ENCODE assay signal across 10 cellular contexts in the genomic region with DNA sequence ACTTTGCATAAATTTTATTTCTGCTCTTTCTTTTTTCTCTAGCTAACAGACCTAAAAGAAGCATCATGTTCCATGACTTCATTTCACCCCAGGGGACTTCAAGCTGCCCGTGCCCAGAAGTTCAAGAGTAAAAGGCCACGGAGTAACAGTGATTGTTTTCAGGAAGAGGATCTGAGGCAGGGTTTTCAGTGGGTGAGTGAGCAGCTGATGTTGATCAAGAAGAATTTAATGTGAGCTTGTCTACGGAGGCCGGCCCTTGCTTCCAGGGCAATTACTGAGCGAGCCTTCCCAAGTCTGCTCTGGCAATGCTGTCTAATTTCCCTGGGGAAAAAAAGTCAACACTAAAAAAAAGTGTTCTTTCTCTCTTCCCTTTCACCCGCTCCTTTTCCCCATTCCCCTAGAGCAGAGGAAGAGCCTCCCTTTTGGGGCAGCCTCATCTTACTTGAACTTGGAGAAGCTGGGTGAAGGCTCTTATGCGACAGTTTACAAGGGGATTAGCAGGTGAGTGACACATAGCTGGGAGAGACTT. TPM values are rescaled to one million over a fixed set of nuclear protein-coding genes. Genes with fewer than 3 reads are reported as not detected.
DNase-seq lines count a peak whose midpoint lies in the region; ATAC-seq and TF ChIP-seq lines count a peak whose summit lies in the region.
"Had no signal": no experiment of that assay in that cellular context is flagged by ENCODE, and none has a peak within 500 bp of the region (broad histone marks: within the 10 kb centered on the region; RNA-seq: fewer than 3 reads in every experiment).

No MANE protein-coding gene starts in this region.

- H3K9me3 Mint-ChIP-seq in GM23338: 0 out of 3 replicates have a peak, but pooled peaks cover under 1% of the 10 kb centered on the region
- H3K9me3 Mint-ChIP-seq in stimulated activated memory B cell treated with anti-CD40 and anti-IgM and Interleukin-4, amounts not matched to agents 10 μg/mL and 1 μg/mL and 100 μg/mL, for 72 hours: no peaks in the 10 kb centered on the region
- H3K9me3 Mint-ChIP-seq: T-cell had no signal

- no peaks in the 10 kb centered on the region for H4K20me1 ChIP-seq in GM23338 (replicated peaks; ENCODE audit: insufficient read depth)

- no peaks in the 10 kb centered on the region for H3K36me3 Mint-ChIP-seq in GM23338 (ENCODE audit: low read depth)
- H3K36me3 Mint-ChIP-seq in stimulated activated memory B cell treated with anti-CD40 and anti-IgM and Interleukin-4, amounts not matched to agents 10 μg/mL and 1 μg/mL and 100 μg/mL, for 72 hours: no peaks in the 10 kb centered on the region
- H3K36me3 Mint-ChIP-seq: T-cell had no signal

- peak; percentile 9 for DNase-seq in GM23338 (ENCODE audit: low spot score)
- peak; percentile 34 for DNase-seq in left ventricle myocardium inferior
- DNase-seq in NCI-H1694 treated with DMSO at 0.1 percent for 48 hours (lab: John Stamatoyannopoulos, UW): no peak
- DNase-seq in stimulated activated CD4-positive, alpha-beta T cell treated with anti-CD3 and anti-CD28 coated beads, Interleukin-2, amount 100 ng/mL, for 24 hours: no peak
- no peak for DNase-seq in NK-92 treated with Interleukin-12 subunit alpha and Interleukin-12 subunit beta, amount 100 ng/mL, for 24 hours (lab: John Stamatoyannopoulos, UW)
- DNase-seq: activated effector memory CD4-positive, alpha-beta T cell treated with Interleukin-2 at 50 U/mL for 16 hours; T-cell had no signal

- TF ChIP-seq CTCF in GM23338 (conservative IDR thresholded peaks at IDR 0.05; ENCODE audit: low read depth in 2 of 2): no peak
- TF ChIP-seq CTCF in WI38 (IDR thresholded peaks at IDR 0.05; ENCODE audit: low read depth, low read length): no peak
- TF ChIP-seq CTCF in left ventricle myocardium inferior (IDR thresholded peaks at IDR 0.05; ENCODE audit: borderline replicate concordance): no peak

- H3K9me3 ChIP-seq in left ventricle myocardium inferior (replicated peaks): no peaks in the 10 kb centered on the region

- intact Hi-C loops in left ventricle myocardium inferior (cut with micrococcal nuclease): no loop called here

- no peaks in the 10 kb centered on the region for H3K79me2 ChIP-seq in GM23338 (replicated peaks; ENCODE audit: insufficient read depth)

- H3K4me2 ChIP-seq in GM23338: no peak overlapping the region

- H3K27ac ChIP-seq in GM23338 (ENCODE audit: low read depth) (no peak overlapping the region), left ventricle myocardium inferior (replicated peaks) (peak overlapping the region; percentile 67)

- peaks cover 19% of the 10 kb centered on the region for H3K4me1 Mint-ChIP-seq in GM23338
- H3K4me1 Mint-ChIP-seq in stimulated activated memory B cell treated with anti-CD40 and anti-IgM and Interleukin-4, amounts not matched to agents 10 μg/mL and 1 μg/mL and 100 μg/mL, for 72 hours: peaks cover 6% of the 10 kb centered on the region
- H3K4me1 Mint-ChIP-seq: T-cell had no signal

- no peaks in the 10 kb centered on the region for H3K9me2 ChIP-seq in GM23338 (ENCODE audit: insufficient read depth)

- H3K27me3 Mint-ChIP-seq in GM23338 (ENCODE audit: insufficient read depth, low read depth, poor library complexity): peaks cover 2% of the 10 kb centered on the region
- H3K27me3 Mint-ChIP-seq in stimulated activated memory B cell treated with anti-CD40 and anti-IgM and Interleukin-4, amounts not matched to agents 10 μg/mL and 1 μg/mL and 100 μg/mL, for 72 hours: peaks cover 39% of the 10 kb centered on the region

- no peaks in the 10 kb centered on the region for H3F3A ChIP-seq in GM23338 (replicated peaks; ENCODE audit: low read depth)

- H3K4me1 ChIP-seq in GM23338 (ENCODE audit: insufficient read depth): peaks cover 14% of the 10 kb centered on the region; the same call in 1 of the 2 replicates
- H3K4me1 ChIP-seq in left ventricle myocardium inferior: peaks cover 13% of the 10 kb centered on the region

- H2AFZ ChIP-seq in GM23338: peak overlapping the region; percentile 40

- ATAC-seq in GM23338 (peak; percentile 38; the same call in 2 of the 3 replicates), HG03095 (IDR thresholded peaks at IDR 0.05; ENCODE audit: unreplicated experiment) (no peak)
- ATAC-seq in stimulated activated memory B cell treated with anti-CD40 and anti-IgM and Interleukin-4, amounts not matched to agents 10 μg/mL and 1 μg/mL and 100 μg/mL, for 72 hours: peak; percentile 51
- ATAC-seq: T-cell had no signal

- H3K27me3 ChIP-seq in GM23338 (ENCODE audit: insufficient read depth) (no peaks in the 10 kb centered on the region), left ventricle myocardium inferior (ENCODE audit: low read depth) (peaks cover 27% of the 10 kb centered on the region)

- H3K4me3 ChIP-seq in GM23338: no peak overlapping the region
- H3K4me3 ChIP-seq in WI38 (ENCODE audit: low read depth, low read length): peak overlapping the region; percentile 55
- peak overlapping the region; percentile 4 for H3K4me3 ChIP-seq in left ventricle myocardium inferior

- H3K27ac Mint-ChIP-seq in GM23338: no peak overlapping the region
- no peak overlapping the region for H3K27ac Mint-ChIP-seq in stimulated activated memory B cell treated with anti-CD40 and anti-IgM and Interleukin-4, amounts not matched to agents 10 μg/mL and 1 μg/mL and 100 μg/mL, for 72 hours
- H3K27ac Mint-ChIP-seq: T-cell had no signal

- H3K36me3 ChIP-seq in GM23338 (ENCODE audit: insufficient read depth) (no peaks in the 10 kb centered on the region), left ventricle myocardium inferior (no peaks in the 10 kb centered on the region)

- H3K4me3 Mint-ChIP-seq in GM23338: no peak overlapping the region
- H3K4me3 Mint-ChIP-seq in stimulated activated memory B cell treated with anti-CD40 and anti-IgM and Interleukin-4, amounts not matched to agents 10 μg/mL and 1 μg/mL and 100 μg/mL, for 72 hours: no peak overlapping the region
- H3K4me3 Mint-ChIP-seq: T-cell had no signal

TF ChIP-seq in GM23338, 12 proteins besides CTCF, POLR2A, EP300 and RAD21 (continues in another document):
- TF ChIP-seq STAT1 (IDR thresholded peaks at IDR 0.05; ENCODE audit: unreplicated experiment) (no peak), EZH2 (IDR thresholded peaks at IDR 0.05; ENCODE audit: low read depth, unreplicated experiment) (no peak)
- TF ChIP-seq, protein P1, sequence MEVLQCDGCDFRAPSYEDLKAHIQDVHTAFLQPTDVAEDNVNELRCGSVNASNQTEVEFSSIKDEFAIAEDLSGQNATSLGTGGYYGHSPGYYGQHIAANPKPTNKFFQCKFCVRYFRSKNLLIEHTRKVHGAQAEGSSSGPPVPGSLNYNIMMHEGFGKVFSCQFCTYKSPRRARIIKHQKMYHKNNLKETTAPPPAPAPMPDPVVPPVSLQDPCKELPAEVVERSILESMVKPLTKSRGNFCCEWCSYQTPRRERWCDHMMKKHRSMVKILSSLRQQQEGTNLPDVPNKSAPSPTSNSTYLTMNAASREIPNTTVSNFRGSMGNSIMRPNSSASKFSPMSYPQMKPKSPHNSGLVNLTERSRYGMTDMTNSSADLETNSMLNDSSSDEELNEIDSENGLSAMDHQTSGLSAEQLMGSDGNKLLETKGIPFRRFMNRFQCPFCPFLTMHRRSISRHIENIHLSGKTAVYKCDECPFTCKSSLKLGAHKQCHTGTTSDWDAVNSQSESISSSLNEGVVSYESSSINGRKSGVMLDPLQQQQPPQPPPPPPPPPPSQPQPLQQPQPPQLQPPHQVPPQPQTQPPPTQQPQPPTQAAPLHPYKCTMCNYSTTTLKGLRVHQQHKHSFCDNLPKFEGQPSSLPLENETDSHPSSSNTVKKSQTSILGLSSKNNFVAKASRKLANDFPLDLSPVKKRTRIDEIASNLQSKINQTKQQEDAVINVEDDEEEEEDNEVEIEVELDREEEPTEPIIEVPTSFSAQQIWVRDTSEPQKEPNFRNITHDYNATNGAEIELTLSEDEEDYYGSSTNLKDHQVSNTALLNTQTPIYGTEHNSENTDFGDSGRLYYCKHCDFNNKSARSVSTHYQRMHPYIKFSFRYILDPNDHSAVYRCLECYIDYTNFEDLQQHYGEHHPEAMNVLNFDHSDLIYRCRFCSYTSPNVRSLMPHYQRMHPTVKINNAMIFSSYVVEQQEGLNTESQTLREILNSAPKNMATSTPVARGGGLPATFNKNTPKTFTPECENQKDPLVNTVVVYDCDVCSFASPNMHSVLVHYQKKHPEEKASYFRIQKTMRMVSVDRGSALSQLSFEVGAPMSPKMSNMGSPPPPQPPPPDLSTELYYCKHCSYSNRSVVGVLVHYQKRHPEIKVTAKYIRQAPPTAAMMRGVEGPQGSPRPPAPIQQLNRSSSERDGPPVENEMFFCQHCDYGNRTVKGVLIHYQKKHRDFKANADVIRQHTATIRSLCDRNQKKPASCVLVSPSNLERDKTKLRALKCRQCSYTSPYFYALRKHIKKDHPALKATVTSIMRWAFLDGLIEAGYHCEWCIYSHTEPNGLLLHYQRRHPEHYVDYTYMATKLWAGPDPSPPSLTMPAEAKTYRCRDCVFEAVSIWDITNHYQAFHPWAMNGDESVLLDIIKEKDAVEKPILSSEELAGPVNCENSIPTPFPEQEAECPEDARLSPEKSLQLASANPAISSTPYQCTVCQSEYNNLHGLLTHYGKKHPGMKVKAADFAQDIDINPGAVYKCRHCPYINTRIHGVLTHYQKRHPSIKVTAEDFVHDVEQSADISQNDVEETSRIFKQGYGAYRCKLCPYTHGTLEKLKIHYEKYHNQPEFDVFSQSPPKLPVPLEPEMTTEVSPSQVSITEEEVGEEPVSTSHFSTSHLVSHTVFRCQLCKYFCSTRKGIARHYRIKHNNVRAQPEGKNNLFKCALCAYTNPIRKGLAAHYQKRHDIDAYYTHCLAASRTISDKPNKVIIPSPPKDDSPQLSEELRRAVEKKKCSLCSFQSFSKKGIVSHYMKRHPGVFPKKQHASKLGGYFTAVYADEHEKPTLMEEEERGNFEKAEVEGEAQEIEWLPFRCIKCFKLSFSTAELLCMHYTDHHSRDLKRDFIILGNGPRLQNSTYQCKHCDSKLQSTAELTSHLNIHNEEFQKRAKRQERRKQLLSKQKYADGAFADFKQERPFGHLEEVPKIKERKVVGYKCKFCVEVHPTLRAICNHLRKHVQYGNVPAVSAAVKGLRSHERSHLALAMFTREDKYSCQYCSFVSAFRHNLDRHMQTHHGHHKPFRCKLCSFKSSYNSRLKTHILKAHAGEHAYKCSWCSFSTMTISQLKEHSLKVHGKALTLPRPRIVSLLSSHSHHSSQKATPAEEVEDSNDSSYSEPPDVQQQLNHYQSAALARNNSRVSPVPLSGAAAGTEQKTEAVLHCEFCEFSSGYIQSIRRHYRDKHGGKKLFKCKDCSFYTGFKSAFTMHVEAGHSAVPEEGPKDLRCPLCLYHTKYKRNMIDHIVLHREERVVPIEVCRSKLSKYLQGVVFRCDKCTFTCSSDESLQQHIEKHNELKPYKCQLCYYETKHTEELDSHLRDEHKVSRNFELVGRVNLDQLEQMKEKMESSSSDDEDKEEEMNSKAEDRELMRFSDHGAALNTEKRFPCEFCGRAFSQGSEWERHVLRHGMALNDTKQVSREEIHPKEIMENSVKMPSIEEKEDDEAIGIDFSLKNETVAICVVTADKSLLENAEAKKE (CRISPR knock-in tag; IDR thresholded peaks at IDR 0.05): no peak

RNA-seq across cellular contexts. Expression of gene CDK15, which starts 1.2 kb away (rescaled TPM):
- not detected in 2 replicates for total RNA-seq in GM23338 (2014; rRNA removed; shearing (Covaris generic))
- 0.16 and 0.27 TPM in 2 replicates for polyA plus RNA-seq in GM23338 (2016; fragmentation: Nextera tagmentation; extraction: Ambion mirVana)
- 0.16 TPM for total RNA-seq in left ventricle myocardium inferior
- total RNA-seq: T-cell had no signal

RNA-seq across cellular contexts. Expression of gene ALS2, which starts 26.8 kb away (rescaled TPM):
- 35.3 and 43.3 TPM in 2 replicates for total RNA-seq in GM23338 (2014; rRNA removed; shearing (Covaris generic))
- 9.6 and 9.9 TPM in 2 replicates for polyA plus RNA-seq in GM23338 (2016; fragmentation: Nextera tagmentation; extraction: Ambion mirVana)
- total RNA-seq in left ventricle myocardium inferior: 42.0 TPM

Comparison
In these comparisons a context has a peak if more than half of its experiments do, and no peak if none do; other contexts are left out.
1. DNase-seq: peak in GM23338 (single experiment) and left ventricle myocardium inferior (single experiment); none in NCI-H1694 treated with DMSO at 0.1 percent for 48 hours (single experiment), stimulated activated CD4-positive, alpha-beta T cell treated with anti-CD3 and anti-CD28 coated beads, Interleukin-2, amount 100 ng/mL, for 24 hours (0 of 2) and NK-92 treated with Interleukin-12 subunit alpha and Interleukin-12 subunit beta, amount 100 ng/mL, for 24 hours (single experiment).